ENCODE assay signal across 16 cellular contexts in the genomic region with DNA sequence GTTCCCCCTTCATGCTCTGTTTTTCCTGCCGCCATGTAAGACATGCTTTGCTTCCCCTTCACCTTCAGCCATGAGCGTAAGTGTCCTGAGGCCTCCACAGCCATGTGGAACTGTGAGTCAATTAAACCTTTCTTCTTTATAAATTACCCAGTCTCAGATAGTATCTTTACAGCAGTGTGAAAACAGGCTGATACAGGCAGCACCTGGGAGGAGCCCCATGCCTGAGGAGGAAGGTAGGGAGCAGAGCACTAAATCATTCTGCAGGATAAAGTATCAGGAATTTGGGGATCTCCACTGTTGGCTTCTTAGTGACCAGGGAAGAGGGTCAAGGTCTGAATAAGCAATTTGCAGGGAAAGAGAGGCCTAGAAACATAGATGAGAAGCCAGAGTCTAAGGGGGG.
DNase-seq lines count a peak whose midpoint lies in the region; ATAC-seq and TF ChIP-seq lines count a peak whose summit lies in the region.
"Had no signal": no experiment of that assay in that cellular context is flagged by ENCODE, and none has a peak within 500 bp of the region (broad histone marks: within the 10 kb centered on the region; RNA-seq: fewer than 3 reads in every experiment).

No MANE protein-coding gene starts in this region.

- TF ChIP-seq CTCF in mammary epithelial cell (conservative IDR thresholded peaks at IDR 0.05 in 1 of 2, IDR thresholded peaks at IDR 0.05 in 1 of 2; ENCODE audit: extremely low read depth in 1 of 2, insufficient read depth in 1 of 2, low read depth in 1 of 2, low read length in 2 of 2) (no peak), breast epithelium (IDR thresholded peaks at IDR 0.05) (no peak), epithelial cell of esophagus (IDR thresholded peaks at IDR 0.05; ENCODE audit: insufficient read depth, low read depth, low read length, missing control alignments) (no peak), glutamatergic neuron (IDR thresholded peaks at IDR 0.05; ENCODE audit: partially characterized antibody, unreplicated experiment) (no peak)

- in situ Hi-C loops in mammary epithelial cell (cut with MboI; ENCODE audit: low sequenced_read_pairs in 2 of 2) = no loop called here

- H3K79me2 ChIP-seq in mammary epithelial cell (ENCODE audit: insufficient read depth, low read length) = no peaks in the 10 kb centered on the region

- H3K36me3 ChIP-seq in mammary epithelial cell (ENCODE audit: insufficient read depth, low read length) (no peaks in the 10 kb centered on the region), breast epithelium (no peaks in the 10 kb centered on the region)

- H3K4me1 Mint-ChIP-seq in glutamatergic neuron (ENCODE audit: low read depth, unreplicated experiment) = peaks cover 14% of the 10 kb centered on the region
- H3K4me1 Mint-ChIP-seq: CD4-positive, alpha-beta memory T cell had no signal

- peaks cover 3% of the 10 kb centered on the region for H3K27me3 Mint-ChIP-seq in glutamatergic neuron (ENCODE audit: unreplicated experiment)

- H2AFZ ChIP-seq in mammary epithelial cell (ENCODE audit: low read depth, low read length) = peak overlapping the region; percentile 62
- H2AFZ ChIP-seq: GM23248 had no signal

- intact Hi-C loops in mammary epithelial cell (cut with micrococcal nuclease) (no loop called here), breast epithelium (cut with DNase I; ENCODE audit: low total_unique reads) (no loop called here)

- no peak overlapping the region for H3K27ac ChIP-seq in mammary epithelial cell (ENCODE audit: insufficient read depth, low read depth, low read length)
- H3K27ac ChIP-seq in breast epithelium = no peak overlapping the region
- H3K27ac ChIP-seq: GM23248 had no signal

- TF ChIP-seq POLR2A in breast epithelium (IDR thresholded peaks at IDR 0.05) = no peak

- peak; percentile 67 for DNase-seq in mammary epithelial cell
- no peak for DNase-seq in breast epithelium (ENCODE audit: low spot score in 2 of 2)
- DNase-seq in epithelial cell of esophagus (ENCODE audit: low read depth) = peak; percentile 19
- no peak for DNase-seq in glutamatergic neuron
- no peak for DNase-seq in DMS 273 (lab: John Stamatoyannopoulos, UW; ENCODE audit: unreplicated experiment)
- DNase-seq: C1 segment of cervical spinal cord; Calu3; CD4-positive, alpha-beta memory T cell; COR-L47; DMS153; DND-41; GM23248; H7; HCEC 1CT had no signal

- BruUV-seq in mammary epithelial cell (replicated peaks; lab: Mats Ljungman, UMichigan) = no TSS peak

- dilution Hi-C loops in mammary epithelial cell (cut with HindIII; ENCODE audit: low sequenced_read_pairs) = loop anchor here (5.0 kb wide), 1 partner anchor 67 kb away; no protein-coding TSS in a partner anchor

- no peak overlapping the region for H3K4me3 Mint-ChIP-seq in glutamatergic neuron (ENCODE audit: unreplicated experiment)
- H3K4me3 Mint-ChIP-seq: CD4-positive, alpha-beta memory T cell had no signal

- H3K9me3 ChIP-seq in mammary epithelial cell (replicated peaks; ENCODE audit: insufficient read depth, low read length) (no peaks in the 10 kb centered on the region), breast epithelium (no peaks in the 10 kb centered on the region)

- CTCF ChIA-PET in mammary epithelial cell (lab: Charles Lee; ENCODE audit: low non-redundant PET) = no interaction called here

- peaks cover 8% of the 10 kb centered on the region for H3K36me3 Mint-ChIP-seq in glutamatergic neuron (ENCODE audit: unreplicated experiment)
- H3K36me3 Mint-ChIP-seq: CD4-positive, alpha-beta memory T cell had no signal

- peaks cover 8% of the 10 kb centered on the region for H3K9me3 Mint-ChIP-seq in glutamatergic neuron (ENCODE audit: unreplicated experiment)
- H3K9me3 Mint-ChIP-seq: CD4-positive, alpha-beta memory T cell had no signal

- H3K9ac ChIP-seq in mammary epithelial cell (ENCODE audit: insufficient read depth, low read length) = no peak overlapping the region
- H3K9ac ChIP-seq: GM23248 had no signal

- H3K4me1 ChIP-seq in mammary epithelial cell (ENCODE audit: insufficient read depth, low read length) (peaks cover 20% of the 10 kb centered on the region), breast epithelium (no peaks in the 10 kb centered on the region)

- H3K4me3 ChIP-seq in mammary epithelial cell (replicated peaks in 1 of 3; ENCODE audit: insufficient read depth in 1 of 3, low read depth in 2 of 3, low read length in 3 of 3) (no peak overlapping the region), breast epithelium (no peak overlapping the region), epithelial cell of esophagus (ENCODE audit: low read length) (no peak overlapping the region)
- H3K4me3 ChIP-seq: GM23248 had no signal

- no peak overlapping the region for H3K4me2 ChIP-seq in mammary epithelial cell (ENCODE audit: insufficient read depth, low read depth, low read length)

- peaks cover 2% of the 10 kb centered on the region for H3K27me3 ChIP-seq in mammary epithelial cell (ENCODE audit: insufficient read depth, low read length)
- no peaks in the 10 kb centered on the region for H3K27me3 ChIP-seq in breast epithelium

- no peaks in the 10 kb centered on the region for H4K20me1 ChIP-seq in mammary epithelial cell (ENCODE audit: insufficient read depth, low read length)

- WGBS in mammary epithelial cell (ENCODE audit: low coverage, missing lambda C conversion rate) = 100% methylated on average over 2 of the region's 2 CpGs

- peak overlapping the region; percentile 43 for H3K27ac Mint-ChIP-seq in glutamatergic neuron (ENCODE audit: unreplicated experiment)
- H3K27ac Mint-ChIP-seq: CD4-positive, alpha-beta memory T cell had no signal

- ATAC-seq in HG02840 (IDR thresholded peaks at IDR 0.05; ENCODE audit: low FRiP score, unreplicated experiment) (no peak), SK-N-SH treated with all-trans-retinoic acid at 6 μM for 48 hours (no peak)

TF ChIP-seq in SK-N-SH treated with all-trans-retinoic acid at 6 μM for 48 hours, 23 proteins besides CTCF, POLR2A, EP300 and RAD21 (continues in another document):
- TF ChIP-seq SNAI2 (CRISPR knock-in tag; IDR thresholded peaks at IDR 0.05) (no peak), OSR1 (CRISPR knock-in tag; IDR thresholded peaks at IDR 0.05) (no peak), ISL1 (CRISPR knock-in tag; IDR thresholded peaks at IDR 0.05) (no peak), TSHZ2 (CRISPR knock-in tag; IDR thresholded peaks at IDR 0.05) (no peak), CSDC2 (CRISPR knock-in tag; IDR thresholded peaks at IDR 0.05) (no peak), CSRNP3 (CRISPR knock-in tag; IDR thresholded peaks at IDR 0.05) (no peak), ESRRG (CRISPR knock-in tag; IDR thresholded peaks at IDR 0.05) (no peak)
- TF ChIP-seq, protein P1, sequence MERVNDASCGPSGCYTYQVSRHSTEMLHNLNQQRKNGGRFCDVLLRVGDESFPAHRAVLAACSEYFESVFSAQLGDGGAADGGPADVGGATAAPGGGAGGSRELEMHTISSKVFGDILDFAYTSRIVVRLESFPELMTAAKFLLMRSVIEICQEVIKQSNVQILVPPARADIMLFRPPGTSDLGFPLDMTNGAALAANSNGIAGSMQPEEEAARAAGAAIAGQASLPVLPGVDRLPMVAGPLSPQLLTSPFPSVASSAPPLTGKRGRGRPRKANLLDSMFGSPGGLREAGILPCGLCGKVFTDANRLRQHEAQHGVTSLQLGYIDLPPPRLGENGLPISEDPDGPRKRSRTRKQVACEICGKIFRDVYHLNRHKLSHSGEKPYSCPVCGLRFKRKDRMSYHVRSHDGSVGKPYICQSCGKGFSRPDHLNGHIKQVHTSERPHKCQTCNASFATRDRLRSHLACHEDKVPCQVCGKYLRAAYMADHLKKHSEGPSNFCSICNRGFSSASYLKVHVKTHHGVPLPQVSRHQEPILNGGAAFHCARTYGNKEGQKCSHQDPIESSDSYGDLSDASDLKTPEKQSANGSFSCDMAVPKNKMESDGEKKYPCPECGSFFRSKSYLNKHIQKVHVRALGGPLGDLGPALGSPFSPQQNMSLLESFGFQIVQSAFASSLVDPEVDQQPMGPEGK (CRISPR knock-in tag; IDR thresholded peaks at IDR 0.05; ENCODE audit: borderline replicate concordance) = no peak

Comparison
In these comparisons a context has a peak if more than half of its experiments do, and no peak if none do; other contexts are left out.
1. DNase-seq: peak in mammary epithelial cell (single experiment) and epithelial cell of esophagus (single experiment); none in breast epithelium (0 of 2), glutamatergic neuron (single experiment) and DMS 273 (single experiment).